Comparison of ENCODE assay signal across 8 cellular contexts in the genomic region with DNA sequence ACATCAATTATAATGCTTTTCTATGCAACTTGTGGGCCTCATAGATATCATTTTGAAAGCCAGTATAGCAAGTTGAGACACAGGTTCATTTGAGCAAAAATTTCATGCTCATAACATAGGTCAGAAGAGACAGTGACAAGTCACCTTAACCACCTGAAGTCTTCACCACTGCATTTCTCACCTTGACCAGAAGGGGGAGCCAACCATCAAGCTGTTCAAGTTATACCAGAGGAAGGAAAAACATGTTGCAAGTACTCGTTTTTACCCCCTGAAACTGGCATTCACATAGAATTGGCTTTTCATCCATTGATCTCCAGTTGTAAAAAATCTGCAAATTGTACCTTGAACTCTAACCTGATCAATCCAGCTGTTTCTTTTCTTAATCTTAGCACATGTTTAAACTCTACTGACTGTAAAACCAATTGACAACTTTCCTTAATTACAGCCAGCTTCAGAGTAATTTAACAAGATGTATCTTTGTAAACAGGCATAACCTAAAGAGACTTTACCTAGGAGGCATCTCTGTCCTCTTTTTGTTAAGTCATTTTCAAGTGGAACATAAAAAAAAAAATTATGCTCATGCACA. TPM values are rescaled to one million over a fixed set of nuclear protein-coding genes. Genes with fewer than 3 reads are reported as not detected.
DNase-seq lines count a peak whose midpoint lies in the region; ATAC-seq and TF ChIP-seq lines count a peak whose summit lies in the region.

No MANE protein-coding gene starts in this region.

- no peak overlapping the region for H3K4ac ChIP-seq in neuronal stem cell (ENCODE audit: low read length)

- H3K4me1 Mint-ChIP-seq in CD4-positive, CD25-positive, alpha-beta regulatory T cell, result peaks cover 4 to 9% (median 5%) of the 10 kb centered on the region in 4 donors

- H3K79me1 ChIP-seq in neuronal stem cell (ENCODE audit: low read depth, low read length), result no peaks in the 10 kb centered on the region

- H3K18ac ChIP-seq in neuronal stem cell (ENCODE audit: low read length), result no peak overlapping the region

- no peaks in the 10 kb centered on the region for H4K20me1 ChIP-seq in OCI-LY1 (ENCODE audit: insufficient read depth, low read length)

- H3K36me3 Mint-ChIP-seq in CD4-positive, CD25-positive, alpha-beta regulatory T cell, result no peaks in the 10 kb centered on the region

- H3K23ac ChIP-seq in neuronal stem cell (ENCODE audit: low read depth, low read length, poor library complexity), result no peak overlapping the region

- H3K9me3 Mint-ChIP-seq in CD4-positive, CD25-positive, alpha-beta regulatory T cell, result no peaks in the 10 kb centered on the region

- H3K27me3 Mint-ChIP-seq in CD4-positive, CD25-positive, alpha-beta regulatory T cell, result peaks cover 9% of the 10 kb centered on the region

- H3K4me3 ChIP-seq in CD4-positive, CD25-positive, alpha-beta regulatory T cell (ENCODE audit: low read depth, low read length), result no peak overlapping the region
- H3K4me3 ChIP-seq in OCI-LY1 (ENCODE audit: low read depth, low read length, poor library complexity, severe bottlenecking) (no peak overlapping the region), neuronal stem cell (ENCODE audit: low read length in 2 of 2) (no peak overlapping the region)

- no peak overlapping the region for H3K14ac ChIP-seq in neuronal stem cell (ENCODE audit: low read length)

- H3K4me2 ChIP-seq in OCI-LY1 (ENCODE audit: low read length), result no peak overlapping the region
- no peak overlapping the region for H3K4me2 ChIP-seq in neuronal stem cell (ENCODE audit: insufficient read depth, low read length, poor library complexity, severe bottlenecking)

- no peaks in the 10 kb centered on the region for H3K36me3 ChIP-seq in CD4-positive, CD25-positive, alpha-beta regulatory T cell (ENCODE audit: control insufficient read depth, insufficient read depth, low read length)
- no peaks in the 10 kb centered on the region for H3K36me3 ChIP-seq in OCI-LY1 (ENCODE audit: insufficient read depth, low read length)
- H3K36me3 ChIP-seq in neuronal stem cell (replicated peaks in 1 of 2; ENCODE audit: control insufficient read depth in 2 of 2, insufficient read depth in 2 of 2, low read length in 2 of 2), result no peaks in the 10 kb centered on the region

- peak; percentile 86 for TF ChIP-seq CTCF in OCI-LY1 (IDR thresholded peaks at IDR 0.05; ENCODE audit: low read length)

- no peak overlapping the region for H3K4me3 Mint-ChIP-seq in CD4-positive, CD25-positive, alpha-beta regulatory T cell

- no peaks in the 10 kb centered on the region for H3K27me3 ChIP-seq in CD4-positive, CD25-positive, alpha-beta regulatory T cell (ENCODE audit: control insufficient read depth, insufficient read depth, low read length)
- H3K27me3 ChIP-seq in OCI-LY1 (ENCODE audit: insufficient read depth, low read length), result no peaks in the 10 kb centered on the region
- no peaks in the 10 kb centered on the region for H3K27me3 ChIP-seq in neuronal stem cell (ENCODE audit: control insufficient read depth in 3 of 3, insufficient read depth in 3 of 3, low read depth in 1 of 3, low read length in 3 of 3)

- peaks cover 4% of the 10 kb centered on the region for H3K4me1 ChIP-seq in CD4-positive, CD25-positive, alpha-beta regulatory T cell (ENCODE audit: control insufficient read depth, insufficient read depth, low read length, poor library complexity, severe bottlenecking)
- H3K4me1 ChIP-seq in OCI-LY1 (ENCODE audit: insufficient read depth, low read length, severe bottlenecking) (no peaks in the 10 kb centered on the region), neuronal stem cell (ENCODE audit: control insufficient read depth in 2 of 2, insufficient read depth in 1 of 2, low read depth in 1 of 2, low read length in 2 of 2) (peaks cover 0 to 5% of the 10 kb centered on the region in 2 donors)

- no peak overlapping the region for H2BK15ac ChIP-seq in neuronal stem cell (ENCODE audit: low read length)

- no peak overlapping the region for H2AFZ ChIP-seq in OCI-LY1 (ENCODE audit: low read length)
- H2AFZ ChIP-seq in neuronal stem cell (ENCODE audit: low read length), result peak overlapping the region; percentile 43

- H3K9me3 ChIP-seq in CD4-positive, CD25-positive, alpha-beta regulatory T cell (ENCODE audit: control insufficient read depth in 2 of 2, low read length in 2 of 2), result no peaks in the 10 kb centered on the region
- H3K9me3 ChIP-seq in OCI-LY1 (ENCODE audit: low read length) (no peaks in the 10 kb centered on the region), neuronal stem cell (replicated peaks in 1 of 2; ENCODE audit: control insufficient read depth in 2 of 2, insufficient read depth in 1 of 2, low read depth in 1 of 2, low read length in 2 of 2) (no peaks in the 10 kb centered on the region)

- no peaks in the 10 kb centered on the region for H3K9me2 ChIP-seq in OCI-LY1 (ENCODE audit: low read depth, low read length)

- H3K79me2 ChIP-seq in OCI-LY1 (ENCODE audit: insufficient read depth, low read length), result no peaks in the 10 kb centered on the region

- WGBS in neuronal stem cell (ENCODE audit: extremely low coverage in 2 of 2, insufficient read length in 2 of 2, insufficient replicate concordance in 1 of 2), 2 donors, result no CpG with 5 or more reads among the region's 1 CpG

- no peak overlapping the region for H2BK120ac ChIP-seq in neuronal stem cell (ENCODE audit: low read depth, low read length)

- H3F3A ChIP-seq in OCI-LY1 (ENCODE audit: insufficient read depth, low read length), result no peaks in the 10 kb centered on the region

- peak overlapping the region in 1 of 3 donors; percentile 6 for H3K27ac Mint-ChIP-seq in CD4-positive, CD25-positive, alpha-beta regulatory T cell

- H4K8ac ChIP-seq in neuronal stem cell (ENCODE audit: low read depth, low read length), result no peak overlapping the region

- peak; percentile 80 to 86 for ATAC-seq in CD4-positive, CD25-positive, alpha-beta regulatory T cell (ENCODE audit: low read depth in 2 of 2)
- peak; percentile 93 for ATAC-seq in GM19351 (IDR thresholded peaks at IDR 0.05; ENCODE audit: unreplicated experiment)

- H2BK5ac ChIP-seq in neuronal stem cell (ENCODE audit: low read length), result no peak overlapping the region

- H4K91ac ChIP-seq in neuronal stem cell (ENCODE audit: low read depth, low read length, poor library complexity), result no peak overlapping the region

- peak; percentile 70 to 93 (median 80) for DNase-seq in CD4-positive, CD25-positive, alpha-beta regulatory T cell
- DNase-seq in HK-2 (ENCODE audit: unreplicated experiment) (peak; percentile 63), activated T-cell treated with anti-CD3 and anti-CD28 coated beads for 24 hours (ENCODE audit: low read depth) (peak; percentile 77), fibroblast of gingiva (ENCODE audit: low read depth) (peak; percentile 55), neuronal stem cell (ENCODE audit: low spot score) (peak; percentile 82), substantia nigra (lab: John Stamatoyannopoulos, UW) (peak in 36 of 49 donors; percentile 2 to 74 (median 42))

- H2AK5ac ChIP-seq in neuronal stem cell (ENCODE audit: low read depth, low read length), result no peak overlapping the region

- no peak overlapping the region for H3K9ac ChIP-seq in OCI-LY1 (ENCODE audit: low read length)
- no peak overlapping the region for H3K9ac ChIP-seq in neuronal stem cell (ENCODE audit: low read depth, low read length, poor library complexity)

- H2BK12ac ChIP-seq in neuronal stem cell (ENCODE audit: low read length), result no peak overlapping the region

- H3K27ac ChIP-seq in CD4-positive, CD25-positive, alpha-beta regulatory T cell (ENCODE audit: insufficient read depth, low read length, poor library complexity, severe bottlenecking), result no peak overlapping the region
- no peak overlapping the region for H3K27ac ChIP-seq in OCI-LY1 (ENCODE audit: low read depth, low read length, poor library complexity, severe bottlenecking)
- H3K27ac ChIP-seq in neuronal stem cell (replicated peaks; ENCODE audit: low read length), result no peak overlapping the region
- H3K27ac ChIP-seq in substantia nigra (ENCODE audit: low read depth, low read length, poor library complexity, severe bottlenecking), result peak overlapping the region; percentile 3

RNA-seq across cellular contexts. Expression of a gene that starts 1.4 kb away (rescaled TPM):
- not detected for total RNA-seq in CD4-positive, CD25-positive, alpha-beta regulatory T cell
- polyA plus RNA-seq in CD4-positive, CD25-positive, alpha-beta regulatory T cell, result under 1 TPM; 0.03 to 0.16 (median 0.06) TPM
- not detected for polyA plus RNA-seq in neuronal stem cell (2013, experiment 1 of 2)
- polyA plus RNA-seq in neuronal stem cell (2013, experiment 2 of 2), result not detected

RNA-seq across cellular contexts. Expression of a gene that starts 36.2 kb away (rescaled TPM):
- 117 TPM for total RNA-seq in CD4-positive, CD25-positive, alpha-beta regulatory T cell
- 100 to 1,000 TPM; 527 to 578 (median 534) TPM for polyA plus RNA-seq in CD4-positive, CD25-positive, alpha-beta regulatory T cell
- 59.1 TPM for polyA plus RNA-seq in neuronal stem cell (2013, experiment 1 of 2)
- polyA plus RNA-seq in neuronal stem cell (2013, experiment 2 of 2), result 58.6 TPM

RNA-seq across cellular contexts. Expression of a gene that starts 40.8 kb away (rescaled TPM):
- total RNA-seq in CD4-positive, CD25-positive, alpha-beta regulatory T cell, result 62.9 TPM
- polyA plus RNA-seq in CD4-positive, CD25-positive, alpha-beta regulatory T cell, result 10 to 100 TPM; 51.9 to 75.5 (median 61.6) TPM
- 43.6 TPM for polyA plus RNA-seq in neuronal stem cell (2013, experiment 1 of 2)
- polyA plus RNA-seq in neuronal stem cell (2013, experiment 2 of 2), result 45.6 TPM
